In genomic region chr10:11009471-11010308, GRCh38 we compare ENCODE assay signal across 17 cellular contexts. TPM values are rescaled to one million over a fixed set of nuclear protein-coding genes. Genes with fewer than 3 reads are reported as not detected.
DNase-seq lines count a peak whose midpoint lies in the region; ATAC-seq and TF ChIP-seq lines count a peak whose summit lies in the region.
"Had no signal": no experiment of that assay in that cellular context is flagged by ENCODE, and none has a peak within 500 bp of the region (broad histone marks: within the 10 kb centered on the region; RNA-seq: fewer than 3 reads in every experiment).

No MANE protein-coding gene starts in this region.

- H3K4me1 ChIP-seq in naive thymus-derived CD4-positive, alpha-beta T cell (ENCODE audit: control insufficient read depth in 2 of 2, insufficient read depth in 2 of 2, low read length in 2 of 2): no peaks in the 10 kb centered on the region
- peaks cover 0 to 9% (median 9%) of the 10 kb centered on the region in 4 donors for H3K4me1 ChIP-seq in sigmoid colon
- H3K4me1 ChIP-seq: parathyroid adenoma had no signal

- POLR2A ChIA-PET in naive thymus-derived CD4-positive, alpha-beta T cell (lab: Charles Lee): no interaction called here

- intact Hi-C loops in naive thymus-derived CD4-positive, alpha-beta T cell (cut with micrococcal nuclease): loop anchor here in 1 of 2 donors (10.0 kb wide), 1 partner anchor 265 kb away; no protein-coding TSS in a partner anchor
- intact Hi-C loops in sigmoid colon (cut with DNase I): no loop called here

- no peaks in the 10 kb centered on the region for H3K36me3 ChIP-seq in naive thymus-derived CD4-positive, alpha-beta T cell (ENCODE audit: control insufficient read depth in 2 of 3, insufficient read depth in 3 of 3, low read length in 3 of 3)
- no peaks in the 10 kb centered on the region for H3K36me3 ChIP-seq in sigmoid colon
- H3K36me3 ChIP-seq: esophagus squamous epithelium had no signal

- peak overlapping the region in 6 of 9 donors; percentile 15 to 84 (median 70) for H3K27ac Mint-ChIP-seq in naive thymus-derived CD4-positive, alpha-beta T cell
- H3K27ac Mint-ChIP-seq: activated naive CD4-positive, alpha-beta T cell treated with anti-CD3 and anti-CD28 coated beads, Interleukin-2, amount 50 U/mL, for 24 hours; GM23338 had no signal

- peak; percentile 73 for ATAC-seq in naive thymus-derived CD4-positive, alpha-beta T cell
- ATAC-seq in HG03095 (IDR thresholded peaks at IDR 0.05; ENCODE audit: unreplicated experiment): no peak
- ATAC-seq: GM23338 had no signal

- no peak overlapping the region for H3K4me3 ChIP-seq in AG10803 (ENCODE audit: low read length)
- no peak overlapping the region for H3K4me3 ChIP-seq in naive thymus-derived CD4-positive, alpha-beta T cell (ENCODE audit: low read length)
- no peak overlapping the region for H3K4me3 ChIP-seq in sigmoid colon
- H3K4me3 ChIP-seq: esophagus squamous epithelium, GM23338 had no signal

- no peak for TF ChIP-seq POLR2A in sigmoid colon (IDR thresholded peaks at IDR 0.05)

- H3K9me3 ChIP-seq in naive thymus-derived CD4-positive, alpha-beta T cell (ENCODE audit: control insufficient read depth in 2 of 3, low read length in 3 of 3): no peaks in the 10 kb centered on the region
- no peaks in the 10 kb centered on the region for H3K9me3 ChIP-seq in sigmoid colon
- H3K9me3 ChIP-seq: esophagus squamous epithelium had no signal

- WGBS in sigmoid colon, 2 donors: 78 to 80% methylated on average over 13 of the region's 13 CpGs

- CTCF ChIA-PET in naive thymus-derived CD4-positive, alpha-beta T cell (lab: Charles Lee): no interaction called here

- no peaks in the 10 kb centered on the region for H3K27me3 ChIP-seq in naive thymus-derived CD4-positive, alpha-beta T cell (ENCODE audit: control insufficient read depth in 2 of 2, insufficient read depth in 2 of 2, low read length in 2 of 2)
- H3K27me3 ChIP-seq in sigmoid colon: no peaks in the 10 kb centered on the region

- no peak for TF ChIP-seq EP300 in sigmoid colon (IDR thresholded peaks at IDR 0.05)

- peaks cover 70 to 91% (median 77%) of the 10 kb centered on the region in 5 donors for H3K27me3 Mint-ChIP-seq in naive thymus-derived CD4-positive, alpha-beta T cell

- H3K4me1 Mint-ChIP-seq in naive thymus-derived CD4-positive, alpha-beta T cell: peaks cover 0 to 24% (median 13%) of the 10 kb centered on the region in 7 donors

- peaks cover 0 to 4% (median 0%) of the 10 kb centered on the region in 5 donors for H3K36me3 Mint-ChIP-seq in naive thymus-derived CD4-positive, alpha-beta T cell
- H3K36me3 Mint-ChIP-seq: activated naive CD4-positive, alpha-beta T cell treated with anti-CD3 and anti-CD28 coated beads, Interleukin-2, amount 50 U/mL, for 24 hours had no signal

- H3K27ac ChIP-seq in caudate nucleus (ENCODE audit: low read depth, low read length) (peak overlapping the region; percentile 53), sigmoid colon (peak overlapping the region in 2 of 4 donors; percentile 39 to 50)
- H3K27ac ChIP-seq in naive thymus-derived CD4-positive, alpha-beta T cell (ENCODE audit: low read depth, low read length): no peak overlapping the region
- H3K27ac ChIP-seq: C4-2B, esophagus squamous epithelium, parathyroid adenoma had no signal

- DNase-seq in AG10803 (ENCODE audit: low read depth): peak; percentile 34
- peak; percentile 7 for DNase-seq in GM04504 (ENCODE audit: low read depth)
- peak in 4 of 61 donors; percentile 23 to 68 (median 48) for DNase-seq in caudate nucleus (lab: John Stamatoyannopoulos, UW)
- peak in 7 of 9 donors; percentile 31 to 61 (median 53) for DNase-seq in naive thymus-derived CD4-positive, alpha-beta T cell
- no peak for DNase-seq in sigmoid colon
- DNase-seq in CD1c-positive myeloid dendritic cell (ENCODE audit: extremely low spot score): no peak
- no peak for DNase-seq in NCI-H1105 (lab: John Stamatoyannopoulos, UW)
- DNase-seq: activated CD4-positive, alpha-beta T cell treated with anti-CD3 and anti-CD28 coated beads for 4 hours; esophagus squamous epithelium; KBM-7; NCI-H1694; NCI-H748 treated with DMSO at 0.1 percent for 48 hours had no signal

- peaks cover 0 to 2% (median 0%) of the 10 kb centered on the region in 11 donors for H3K9me3 Mint-ChIP-seq in naive thymus-derived CD4-positive, alpha-beta T cell
- H3K9me3 Mint-ChIP-seq: activated naive CD4-positive, alpha-beta T cell treated with anti-CD3 and anti-CD28 coated beads, Interleukin-2, amount 50 U/mL, for 24 hours; GM23338 had no signal

- TF ChIP-seq CTCF in AG10803 (conservative IDR thresholded peaks at IDR 0.05; ENCODE audit: low read length) (no peak), sigmoid colon (IDR thresholded peaks at IDR 0.05) (no peak)

- peak overlapping the region in 6 of 10 donors; percentile 15 to 56 (median 34) for H3K4me3 Mint-ChIP-seq in naive thymus-derived CD4-positive, alpha-beta T cell
- H3K4me3 Mint-ChIP-seq: activated naive CD4-positive, alpha-beta T cell treated with anti-CD3 and anti-CD28 coated beads, Interleukin-2, amount 50 U/mL, for 24 hours; GM23338 had no signal

RNA-seq across cellular contexts. Expression of gene CELF2, which starts 8.0 kb away (rescaled TPM):
- total RNA-seq in naive thymus-derived CD4-positive, alpha-beta T cell: 100 to 1,000 TPM; 135 to 207 (median 178) TPM
- 100 to 1,000 TPM; 139 to 202 TPM for polyA plus RNA-seq in naive thymus-derived CD4-positive, alpha-beta T cell
- 10 to 100 TPM; 48.9 to 83.1 (median 60.3) TPM for total RNA-seq in sigmoid colon
- 10 to 100 TPM in 2 of 3 donors, 1 to 10 TPM in 1; 6.0 to 27.5 (median 12.6) TPM for polyA plus RNA-seq in sigmoid colon

Comparison
In these comparisons a context has a peak if more than half of its experiments do, and no peak if none do; other contexts are left out.
1. DNase-seq: peak in AG10803 (single experiment), GM04504 (single experiment) and naive thymus-derived CD4-positive, alpha-beta T cell (7 of 9); none in sigmoid colon (single experiment), CD1c-positive myeloid dendritic cell (single experiment) and NCI-H1105 (single experiment).